Comparison of ENCODE assay signal across 12 cellular contexts in the genomic region with DNA sequence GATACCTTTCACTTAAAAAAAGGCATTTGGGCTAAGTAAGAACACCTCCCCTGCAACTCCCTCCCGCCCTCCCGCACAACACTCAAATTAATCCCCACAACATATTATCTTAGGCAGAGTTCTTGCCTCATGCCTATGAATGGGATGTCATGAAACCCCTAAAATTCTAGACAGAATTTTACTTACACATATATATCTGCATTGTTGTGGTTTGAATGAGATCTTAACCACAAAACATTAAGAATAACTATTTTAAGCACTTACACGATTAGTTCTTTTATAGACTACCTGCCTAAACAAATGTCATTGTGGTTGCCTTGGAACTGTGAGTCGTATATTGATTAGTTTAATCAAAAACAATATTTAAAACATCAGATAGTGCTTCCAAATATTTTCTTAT. TPM values are rescaled to one million over a fixed set of nuclear protein-coding genes. Genes with fewer than 3 reads are reported as not detected.
DNase-seq lines count a peak whose midpoint lies in the region; ATAC-seq and TF ChIP-seq lines count a peak whose summit lies in the region.
"Had no signal": no experiment of that assay in that cellular context is flagged by ENCODE, and none has a peak within 500 bp of the region (broad histone marks: within the 10 kb centered on the region; RNA-seq: fewer than 3 reads in every experiment).

No MANE protein-coding gene starts in this region.

- H3K27ac ChIP-seq in heart left ventricle = peak overlapping the region; percentile 66 to 100 (median 84)
- H3K27ac ChIP-seq in colonic mucosa = peak overlapping the region; percentile 66
- peak overlapping the region; percentile 54 for H3K27ac ChIP-seq in muscle layer of colon (ENCODE audit: low read depth, low read length)
- H3K27ac ChIP-seq in upper lobe of right lung = peak overlapping the region; percentile 70

- H3K9ac ChIP-seq in colonic mucosa (ENCODE audit: low read depth in 2 of 2, low read length in 2 of 2) (no peak overlapping the region), muscle layer of colon (ENCODE audit: low read length) (no peak overlapping the region)

- H3K4me1 ChIP-seq in heart left ventricle = peaks cover 0 to 52% (median 41%) of the 10 kb centered on the region in 12 donors
- no peaks in the 10 kb centered on the region for H3K4me1 ChIP-seq in colonic mucosa
- H3K4me1 ChIP-seq in muscle layer of colon (ENCODE audit: insufficient read depth, low read length) = peaks cover 32% of the 10 kb centered on the region
- H3K4me1 ChIP-seq in upper lobe of right lung = peaks cover 39% of the 10 kb centered on the region

- H3K4me3 ChIP-seq in heart left ventricle = peak overlapping the region in 7 of 12 donors; percentile 0 to 17 (median 6)
- no peak overlapping the region for H3K4me3 ChIP-seq in colonic mucosa
- H3K4me3 ChIP-seq in muscle layer of colon (ENCODE audit: low read depth in 1 of 2, low read length in 2 of 2) = no peak overlapping the region
- no peak overlapping the region for H3K4me3 ChIP-seq in upper lobe of right lung

- TF ChIP-seq CTCF in heart left ventricle (IDR thresholded peaks at IDR 0.05) = no peak
- no peak for TF ChIP-seq CTCF in colonic mucosa (IDR thresholded peaks at IDR 0.05)
- TF ChIP-seq CTCF in upper lobe of right lung (IDR thresholded peaks at IDR 0.05) = no peak

- WGBS in heart left ventricle, 4 donors = 25 to 35% (median 28%) methylated on average over 4 of the region's 4 CpGs

- intact Hi-C loops in heart left ventricle (cut with DNase I) (no loop called here), Right ventricle myocardium inferior (cut with DNase I) (no loop called here), colonic mucosa (cut with DNase I) (no loop called here), upper lobe of right lung (cut with DNase I) (no loop called here)

- H3K27me3 ChIP-seq in heart left ventricle (no peaks in the 10 kb centered on the region), colonic mucosa (no peaks in the 10 kb centered on the region), muscle layer of colon (ENCODE audit: control insufficient read depth in 1 of 2, insufficient read depth in 2 of 2, low read length in 2 of 2) (no peaks in the 10 kb centered on the region), upper lobe of right lung (no peaks in the 10 kb centered on the region)

- H3K36me3 ChIP-seq in heart left ventricle (no peaks in the 10 kb centered on the region), colonic mucosa (no peaks in the 10 kb centered on the region), muscle layer of colon (ENCODE audit: insufficient read depth, low read length) (no peaks in the 10 kb centered on the region), upper lobe of right lung (no peaks in the 10 kb centered on the region)

- ATAC-seq in heart left ventricle (no peak), Right ventricle myocardium inferior (no peak), upper lobe of right lung (no peak), GM18873 (IDR thresholded peaks at IDR 0.05; ENCODE audit: low FRiP score, unreplicated experiment) (no peak)
- ATAC-seq: activated CD8-positive, alpha-beta memory T cell treated with anti-CD3 and anti-CD28 coated beads, Interleukin-2, amount 10 ng/mL, durations not matched to agents 7 days and 5 days; left colon had no signal

- peaks cover 0 to 3% (median 0%) of the 10 kb centered on the region in 12 donors for H3K9me3 ChIP-seq in heart left ventricle
- no peaks in the 10 kb centered on the region for H3K9me3 ChIP-seq in colonic mucosa
- H3K9me3 ChIP-seq in muscle layer of colon (ENCODE audit: low read length) = no peaks in the 10 kb centered on the region
- no peaks in the 10 kb centered on the region for H3K9me3 ChIP-seq in upper lobe of right lung

- DNase-seq in heart left ventricle (no peak), Right ventricle myocardium inferior (ENCODE audit: missing footprints) (no peak), colonic mucosa (no peak), upper lobe of right lung (no peak), NCI-H1694 (lab: John Stamatoyannopoulos, UW) (no peak), MV-4-11 (lab: John Stamatoyannopoulos, UW) (no peak)
- DNase-seq: activated CD8-positive, alpha-beta memory T cell treated with anti-CD3 and anti-CD28 coated beads, Interleukin-2, amount 10 ng/mL, durations not matched to agents 7 days and 5 days; DMS79; left colon; NCI-H1930 had no signal

- TF ChIP-seq POLR2A in heart left ventricle (IDR thresholded peaks at IDR 0.05) = no peak

RNA-seq across cellular contexts. Expression of gene ITGB1, which starts 4.5 kb away (rescaled TPM):
- total RNA-seq in heart left ventricle = 1,000 to 10,000 TPM in 1 of 9 donors, 100 to 1,000 TPM in 8; 542 to 1,594 (median 701) TPM
- 1,000 to 10,000 TPM in 1 of 2 donors, 100 to 1,000 TPM in 1; 150 to 1,693 TPM for polyA plus RNA-seq in heart left ventricle
- total RNA-seq in Right ventricle myocardium inferior = 583 TPM
- total RNA-seq in colonic mucosa = 100 to 1,000 TPM; 254 to 393 TPM
- 517 TPM for total RNA-seq in upper lobe of right lung

Comparison
In these comparisons a context has a peak if more than half of its experiments do, and no peak if none do; other contexts are left out.
1. H3K4me3 ChIP-seq: peak in heart left ventricle (7 of 12); none in colonic mucosa (single experiment), muscle layer of colon (0 of 2) and upper lobe of right lung (single experiment).
2. Peak in every context shown above with its lines, with median percentiles within 50 percentile points of each other: H3K27ac ChIP-seq.